ENCODE assay signal across 31 cellular contexts in the genomic region with DNA sequence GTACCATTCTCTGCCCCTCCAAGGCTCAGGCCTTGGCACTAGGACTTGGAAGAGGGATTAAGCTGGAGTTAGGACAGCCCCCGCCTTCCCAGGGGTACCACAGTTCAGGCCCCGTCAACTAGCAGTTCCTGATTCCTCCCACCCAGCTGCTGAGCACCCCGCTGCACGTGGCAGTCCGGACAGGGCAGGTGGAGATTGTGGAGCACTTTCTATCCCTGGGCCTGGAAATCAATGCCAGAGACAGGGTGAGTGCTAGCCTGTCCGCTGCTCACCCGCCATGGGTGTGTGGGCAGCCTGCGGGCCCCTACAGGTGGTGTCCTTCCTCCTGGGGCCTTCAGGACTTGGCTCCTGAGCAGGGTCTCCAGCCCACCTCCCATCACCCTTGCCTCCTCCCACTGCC. TPM values are rescaled to one million over a fixed set of nuclear protein-coding genes. Genes with fewer than 3 reads are reported as not detected.
"Had no signal": no experiment of that assay in that cellular context is flagged by ENCODE, and none has a peak within 500 bp of the region (broad histone marks: within the 10 kb centered on the region; RNA-seq: fewer than 3 reads in every experiment).

No MANE protein-coding gene starts in this region.

- H3K4me1 Mint-ChIP-seq: activated CD4-positive, alpha-beta T cell treated with anti-CD3 and anti-CD28 coated beads, Interleukin-2, amount 10 ng/mL, durations not matched to agents 24 days and 14 days; activated naive CD4-positive, alpha-beta T cell treated with anti-CD3 and anti-CD28 coated beads, Interleukin-2, amount 50 U/mL, for 24 hours; activated T-helper 17 cell treated with anti-CD3 and anti-CD28 coated beads, Interleukin-2, amount 50 U/mL, for 72 hours; IgD-negative memory B cell had no signal

- H3K4me3 Mint-ChIP-seq: activated CD4-positive, alpha-beta T cell treated with anti-CD3 and anti-CD28 coated beads, Interleukin-2, amount 10 ng/mL, durations not matched to agents 24 days and 14 days; activated CD8-positive, alpha-beta T cell treated with anti-CD3 and anti-CD28 coated beads for 36 hours; activated naive CD4-positive, alpha-beta T cell treated with anti-CD3 and anti-CD28 coated beads, Interleukin-2, amount 50 U/mL, for 24 hours; activated naive CD8-positive, alpha-beta T cell treated with anti-CD3 and anti-CD28 coated beads, Interleukin-2, amount 10 ng/mL, durations not matched to agents 7 days and 5 days; activated T-cell treated with anti-CD3 and anti-CD28 coated beads, Interleukin-2, amount 50 U/mL, for 72 hours; activated T-helper 17 cell treated with anti-CD3 and anti-CD28 coated beads, Interleukin-2, amount 50 U/mL, for 72 hours; IgD-negative memory B cell had no signal

- H3K36me3 ChIP-seq: ascending aorta, cardiac muscle cell, SJSA1 had no signal

- H3K9me3 ChIP-seq: ascending aorta, SJSA1 had no signal

- H3K9me3 Mint-ChIP-seq: activated CD4-positive, alpha-beta T cell treated with anti-CD3 and anti-CD28 coated beads, Interleukin-2, amount 10 ng/mL, durations not matched to agents 24 days and 14 days; activated CD8-positive, alpha-beta T cell treated with anti-CD3 and anti-CD28 coated beads for 36 hours; activated naive CD4-positive, alpha-beta T cell treated with anti-CD3 and anti-CD28 coated beads, Interleukin-2, amount 50 U/mL, for 24 hours; activated naive CD8-positive, alpha-beta T cell treated with anti-CD3 and anti-CD28 coated beads, Interleukin-2, amount 10 ng/mL, durations not matched to agents 7 days and 5 days; activated T-cell treated with anti-CD3 and anti-CD28 coated beads, Interleukin-2, amount 50 U/mL, for 72 hours; activated T-helper 17 cell treated with anti-CD3 and anti-CD28 coated beads, Interleukin-2, amount 50 U/mL, for 72 hours; IgD-negative memory B cell had no signal

- H3K27me3 ChIP-seq: ascending aorta, cardiac muscle cell, SJSA1 had no signal

- H3K27ac Mint-ChIP-seq: activated CD4-positive, alpha-beta T cell treated with anti-CD3 and anti-CD28 coated beads, Interleukin-2, amount 10 ng/mL, durations not matched to agents 24 days and 14 days; activated CD8-positive, alpha-beta T cell treated with anti-CD3 and anti-CD28 coated beads for 36 hours; activated naive CD4-positive, alpha-beta T cell treated with anti-CD3 and anti-CD28 coated beads, Interleukin-2, amount 50 U/mL, for 24 hours; activated naive CD8-positive, alpha-beta T cell treated with anti-CD3 and anti-CD28 coated beads, Interleukin-2, amount 10 ng/mL, durations not matched to agents 7 days and 5 days; activated T-cell treated with anti-CD3 and anti-CD28 coated beads, Interleukin-2, amount 50 U/mL, for 72 hours; activated T-helper 17 cell treated with anti-CD3 and anti-CD28 coated beads, Interleukin-2, amount 50 U/mL, for 72 hours had no signal

- H3K27me3 Mint-ChIP-seq: activated CD8-positive, alpha-beta T cell treated with anti-CD3 and anti-CD28 coated beads for 36 hours; activated naive CD4-positive, alpha-beta T cell treated with anti-CD3 and anti-CD28 coated beads, Interleukin-2, amount 50 U/mL, for 24 hours; activated T-helper 17 cell treated with anti-CD3 and anti-CD28 coated beads, Interleukin-2, amount 50 U/mL, for 72 hours had no signal

- H3K36me3 Mint-ChIP-seq: activated naive CD4-positive, alpha-beta T cell treated with anti-CD3 and anti-CD28 coated beads, Interleukin-2, amount 50 U/mL, for 24 hours; activated naive CD8-positive, alpha-beta T cell treated with anti-CD3 and anti-CD28 coated beads, Interleukin-2, amount 10 ng/mL, durations not matched to agents 7 days and 5 days; IgD-negative memory B cell had no signal

- H3K4me3 ChIP-seq: ascending aorta, cardiac muscle cell, SJSA1 had no signal

- H3K27ac ChIP-seq: ascending aorta, cardiac muscle cell, SJSA1 had no signal

- ATAC-seq: activated CD8-positive, alpha-beta T cell treated with anti-CD3 and anti-CD28 coated beads for 36 hours; activated T-cell treated with anti-CD3 and anti-CD28 coated beads, Interleukin-2, amount 50 U/mL, for 72 hours; activated T-helper 17 cell treated with anti-CD3 and anti-CD28 coated beads, Interleukin-2, amount 50 U/mL, for 72 hours; Panc1 had no signal

- DNase-seq: activated CD4-positive, alpha-beta T cell treated with anti-CD3 and anti-CD28 coated beads, Interleukin-2, amount 10 ng/mL, durations not matched to agents 24 days and 14 days; activated CD4-positive, alpha-beta T cell treated with anti-CD3 and anti-CD28 coated beads, Interleukin-2, amount 50 U/mL, for 4 hours; activated CD8-positive, alpha-beta T cell treated with anti-CD3 and anti-CD28 coated beads for 36 hours; activated effector memory CD4-positive, alpha-beta T cell treated with anti-CD3 and anti-CD28 coated beads, Interleukin-2, amount 50 U/mL, for 16 hours; activated naive CD4-positive, alpha-beta T cell; activated naive CD8-positive, alpha-beta T cell treated with anti-CD3 and anti-CD28 coated beads, Interleukin-2, amount 10 ng/mL, durations not matched to agents 7 days and 5 days; activated T-cell treated with anti-CD3 and anti-CD28 coated beads, Interleukin-2, amount 50 U/mL, for 1 hour; activated T-cell treated with anti-CD3 and anti-CD28 coated beads, Interleukin-2, amount 50 U/mL, for 72 hours; amygdala; Karpas-422; KBM-7; NCI-H1105; NCI-H1417 treated with DMSO at 0.1 percent for 48 hours; NCI-H187 treated with DMSO at 0.1 percent for 48 hours; NCI-H2081; NCI-H226; NCI-H524 treated with DMSO at 0.1 percent for 48 hours; SHP77 treated with DMSO at 0.1 percent for 48 hours; SW 1271; T1000 had no signal

RNA-seq across cellular contexts. Expression of a gene that starts 2.0 kb away (rescaled TPM):
- total RNA-seq: activated CD4-positive, alpha-beta T cell treated with anti-CD3 and anti-CD28 coated beads, Interleukin-2, amount 10 ng/mL, durations not matched to agents 24 days and 14 days; activated CD8-positive, alpha-beta memory T cell treated with anti-CD3 and anti-CD28 coated beads for 36 hours; activated CD8-positive, alpha-beta T cell treated with anti-CD3 and anti-CD28 coated beads for 36 hours; activated naive CD8-positive, alpha-beta T cell treated with anti-CD3 and anti-CD28 coated beads, Interleukin-2, amount 10 ng/mL, durations not matched to agents 7 days and 5 days; activated T-cell treated with anti-CD3 and anti-CD28 coated beads, Interleukin-2, amount 50 U/mL, for 72 hours; activated T-helper 17 cell treated with anti-CD3 and anti-CD28 coated beads, Interleukin-2, amount 50 U/mL, for 72 hours; T-helper 1 cell treated with Interleukin-12 subunit alpha and Interleukin-12 subunit beta and Interleukin-4 antibody, amounts not matched to agents 30 ng/mL and 1 ng/mL, for 36 hours; T-helper 2 cell treated with Interferon-gamma antibody and Interleukin-4, amounts not matched to agents 100 ng/mL and 5 ng/mL, for 36 hours had no signal
- polyA plus RNA-seq: IgD-negative memory B cell had no signal

RNA-seq across cellular contexts. Expression of a gene that starts 7.4 kb away (rescaled TPM):
- total RNA-seq: activated CD4-positive, alpha-beta T cell treated with anti-CD3 and anti-CD28 coated beads, Interleukin-2, amount 10 ng/mL, durations not matched to agents 24 days and 14 days; activated CD8-positive, alpha-beta memory T cell treated with anti-CD3 and anti-CD28 coated beads for 36 hours; activated CD8-positive, alpha-beta T cell treated with anti-CD3 and anti-CD28 coated beads for 36 hours; activated naive CD8-positive, alpha-beta T cell treated with anti-CD3 and anti-CD28 coated beads, Interleukin-2, amount 10 ng/mL, durations not matched to agents 7 days and 5 days; activated T-cell treated with anti-CD3 and anti-CD28 coated beads, Interleukin-2, amount 50 U/mL, for 72 hours; activated T-helper 17 cell treated with anti-CD3 and anti-CD28 coated beads, Interleukin-2, amount 50 U/mL, for 72 hours; ascending aorta; RPMI7951; SJSA1; T-helper 1 cell treated with Interleukin-12 subunit alpha and Interleukin-12 subunit beta and Interleukin-4 antibody, amounts not matched to agents 30 ng/mL and 1 ng/mL, for 36 hours; T-helper 2 cell treated with Interferon-gamma antibody and Interleukin-4, amounts not matched to agents 100 ng/mL and 5 ng/mL, for 36 hours had no signal
- polyA plus RNA-seq: cardiac muscle cell, IgD-negative memory B cell had no signal

RNA-seq across cellular contexts. Expression of a gene that starts 9.6 kb away (rescaled TPM):
- total RNA-seq: activated CD4-positive, alpha-beta T cell treated with anti-CD3 and anti-CD28 coated beads, Interleukin-2, amount 10 ng/mL, durations not matched to agents 24 days and 14 days; activated CD8-positive, alpha-beta T cell treated with anti-CD3 and anti-CD28 coated beads for 36 hours; activated T-cell treated with anti-CD3 and anti-CD28 coated beads, Interleukin-2, amount 50 U/mL, for 72 hours; activated T-helper 17 cell treated with anti-CD3 and anti-CD28 coated beads, Interleukin-2, amount 50 U/mL, for 72 hours; ascending aorta; cardiac muscle cell; RPMI7951; SJSA1; T-helper 1 cell treated with Interleukin-12 subunit alpha and Interleukin-12 subunit beta and Interleukin-4 antibody, amounts not matched to agents 30 ng/mL and 1 ng/mL, for 36 hours had no signal
- polyA plus RNA-seq: cardiac muscle cell, IgD-negative memory B cell had no signal
